In the genomic region with DNA sequence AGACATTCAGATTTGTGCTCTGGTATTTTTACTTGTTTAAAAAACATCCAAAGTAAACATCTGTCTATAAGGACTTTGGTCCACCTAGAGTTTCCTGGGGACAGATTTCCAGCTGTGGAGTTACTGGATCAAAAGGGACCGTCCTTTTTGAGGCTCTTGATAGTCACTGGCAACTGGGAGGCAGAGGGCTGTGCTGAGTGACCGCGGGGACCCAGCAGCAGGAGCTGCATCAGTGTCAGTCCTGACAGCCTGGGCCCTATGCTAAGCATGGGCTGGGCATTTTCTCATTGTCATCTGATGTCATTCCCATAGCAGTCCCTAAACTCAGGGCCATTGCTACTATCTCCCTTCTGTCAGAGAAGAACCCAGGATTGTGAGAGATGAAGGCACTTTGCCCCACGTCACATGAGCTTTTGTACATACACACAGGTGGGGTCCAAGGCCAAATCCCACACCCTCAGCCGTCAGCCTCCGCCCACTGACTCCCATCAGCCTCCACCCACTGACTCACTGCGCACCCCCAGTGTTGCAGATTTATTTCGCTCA, we compare ENCODE assay signal across 21 cellular contexts.
DNase-seq lines count a peak whose midpoint lies in the region; ATAC-seq and TF ChIP-seq lines count a peak whose summit lies in the region.
"Had no signal": no experiment of that assay in that cellular context is flagged by ENCODE, and none has a peak within 500 bp of the region (broad histone marks: within the 10 kb centered on the region; RNA-seq: fewer than 3 reads in every experiment).

No MANE protein-coding gene starts in this region.

- H3K36me3 ChIP-seq in HEK293 (ENCODE audit: control insufficient read depth in 2 of 2, insufficient read depth in 1 of 2, low read length in 2 of 2) (no peaks in the 10 kb centered on the region), RWPE2 (ENCODE audit: low read depth) (peaks cover 17% of the 10 kb centered on the region), osteoblast (ENCODE audit: insufficient read depth, low read length) (no peaks in the 10 kb centered on the region), sigmoid colon (no peaks in the 10 kb centered on the region), mucosa of descending colon (ENCODE audit: low read depth) (no peaks in the 10 kb centered on the region)
- H3K36me3 ChIP-seq: BE2C; BLaER1 treated with 17β-estradiol and CSF1 and Interleukin-3, amounts not matched to agents 10 nM and 100 nM had no signal

- TF ChIP-seq CTCF in HEK293 (tag by site-specific recombination; IDR thresholded peaks at IDR 0.05) (no peak), RWPE2 (IDR thresholded peaks at IDR 0.05; ENCODE audit: poor library complexity, severe bottlenecking) (no peak), osteoblast (IDR thresholded peaks at IDR 0.05; ENCODE audit: extremely low read depth, low read depth, low read length) (no peak), sigmoid colon (IDR thresholded peaks at IDR 0.05) (no peak), mucosa of descending colon (IDR thresholded peaks at IDR 0.05) (no peak)

- no peaks in the 10 kb centered on the region for H4K20me1 ChIP-seq in osteoblast (ENCODE audit: insufficient read depth, low read length)
- H4K20me1 ChIP-seq: BLaER1 treated with 17β-estradiol and CSF1 and Interleukin-3, amounts not matched to agents 10 nM and 100 nM had no signal

- H3K79me2 ChIP-seq in osteoblast (ENCODE audit: insufficient read depth, low read length), result no peaks in the 10 kb centered on the region

- peak; percentile 65 for DNase-seq in RWPE2 (ENCODE audit: low spot score)
- DNase-seq in osteoblast (ENCODE audit: insufficient read length, low spot score, missing footprints), result peak; percentile 82
- DNase-seq in sigmoid colon, result peak; percentile 37
- DNase-seq in NOMO-1 treated with dmso at 0.1 percent for 144 hours (lab: John Stamatoyannopoulos, UW; ENCODE audit: unreplicated experiment), result no peak
- DNase-seq in medulla oblongata (ENCODE audit: extremely low spot score), result no peak
- no peak for DNase-seq in mucosa of descending colon
- DNase-seq: 8988T; ACHN; AML-193; BE2C; CD8-positive, alpha-beta memory T cell; DMS 273 treated with DMSO at 0.1 percent for 48 hours; DMS79; GF-D8; GM23248; H7; HCEC 1CT had no signal

- no peak for TF ChIP-seq POLR2A in sigmoid colon (IDR thresholded peaks at IDR 0.05)
- no peak for TF ChIP-seq POLR2A in GM18505 (IDR thresholded peaks at IDR 0.05; ENCODE audit: borderline replicate concordance, extremely low read depth, insufficient read depth, insufficient read length)

- H3K4me1 ChIP-seq in HEK293 (ENCODE audit: control insufficient read depth, insufficient read depth, low read length) (no peaks in the 10 kb centered on the region), RWPE2 (ENCODE audit: insufficient read depth, poor library complexity, severe bottlenecking) (no peaks in the 10 kb centered on the region), osteoblast (ENCODE audit: insufficient read depth, low read length) (no peaks in the 10 kb centered on the region), sigmoid colon (no peaks in the 10 kb centered on the region), mucosa of descending colon (ENCODE audit: low read depth) (no peaks in the 10 kb centered on the region)
- H3K4me1 ChIP-seq: A549, BE2C had no signal

- intact Hi-C loops in sigmoid colon (cut with DNase I) (no loop called here), mucosa of descending colon (cut with DNase I, micrococcal nuclease) (no loop called here)

- CTCF ChIA-PET in HEK293 (lab: Yijun Ruan, JAX), result interaction anchor here (0.6 to 0.7 kb wide), 2 partner anchors 102 to 1543 kb away, joined by 4 read pairs; no protein-coding TSS in a partner anchor

- TF ChIP-seq EP300 in sigmoid colon (IDR thresholded peaks at IDR 0.05), result no peak

- 0 out of 3 replicates have a peak, but pooled peaks have one; percentile 7 for ATAC-seq in RWPE2 (ENCODE audit: low read depth)
- no peak for ATAC-seq in GM18505 (IDR thresholded peaks at IDR 0.05; ENCODE audit: unreplicated experiment)
- no peak for ATAC-seq in mucosa of descending colon

- H3K27me3 ChIP-seq in RWPE2 (ENCODE audit: insufficient read depth, poor library complexity, severe bottlenecking), result no peaks in the 10 kb centered on the region
- no peaks in the 10 kb centered on the region for H3K27me3 ChIP-seq in osteoblast (ENCODE audit: insufficient read depth, low read length)
- H3K27me3 ChIP-seq in sigmoid colon, result peaks cover 0 to 9% (median 0%) of the 10 kb centered on the region in 3 donors
- H3K27me3 ChIP-seq: BE2C; BLaER1 treated with 17β-estradiol and CSF1 and Interleukin-3, amounts not matched to agents 10 nM and 100 nM had no signal

- H3K4me2 ChIP-seq in osteoblast (ENCODE audit: insufficient read depth, low read length), result no peak overlapping the region
- H3K4me2 ChIP-seq: A549 had no signal

- no peak overlapping the region for H3K27ac ChIP-seq in HEK293 (ENCODE audit: extremely low read depth, low read depth, low read length)
- H3K27ac ChIP-seq in RWPE2 (ENCODE audit: poor library complexity, severe bottlenecking), result no peak overlapping the region
- H3K27ac ChIP-seq in osteoblast (ENCODE audit: low read depth, low read length), result no peak overlapping the region
- H3K27ac ChIP-seq in sigmoid colon, result no peak overlapping the region
- H3K27ac ChIP-seq: A549; BLaER1 treated with 17β-estradiol and CSF1 and Interleukin-3, amounts not matched to agents 10 nM and 100 nM; GM23248 had no signal

- no peak overlapping the region for H2AFZ ChIP-seq in osteoblast (ENCODE audit: low read length)
- H2AFZ ChIP-seq: GM23248 had no signal

- H3K4me3 ChIP-seq in HEK293 (ENCODE audit: low read depth, low read length) (no peak overlapping the region), RWPE2 (ENCODE audit: severe bottlenecking) (no peak overlapping the region), osteoblast (ENCODE audit: insufficient read depth, low read length) (no peak overlapping the region), sigmoid colon (no peak overlapping the region), mucosa of descending colon (no peak overlapping the region)
- H3K4me3 ChIP-seq: A549; BLaER1 treated with 17β-estradiol and CSF1 and Interleukin-3, amounts not matched to agents 10 nM and 100 nM; GM23248 had no signal

- POLR2A ChIA-PET in HEK293 (lab: Yijun Ruan, JAX), result no interaction called here

- H3K9me3 ChIP-seq in HEK293 (ENCODE audit: control insufficient read depth, insufficient read depth, low read depth, low read length) (no peaks in the 10 kb centered on the region), RWPE2 (ENCODE audit: severe bottlenecking) (no peaks in the 10 kb centered on the region), osteoblast (ENCODE audit: low read depth, low read length) (no peaks in the 10 kb centered on the region), sigmoid colon (no peaks in the 10 kb centered on the region), mucosa of descending colon (no peaks in the 10 kb centered on the region)
- H3K9me3 ChIP-seq: A549; BE2C; BLaER1 treated with 17β-estradiol and CSF1 and Interleukin-3, amounts not matched to agents 10 nM and 100 nM had no signal

- WGBS in sigmoid colon, 2 donors, result 54 to 82% methylated on average over 8 of the region's 8 CpGs

TF ChIP-seq in HEK293, 187 proteins besides CTCF, POLR2A, EP300 and RAD21 (continues in another document):
- TF ChIP-seq ZNF248 (tag by site-specific recombination; IDR thresholded peaks at IDR 0.05) (no peak), INSM2 (tag by site-specific recombination; IDR thresholded peaks at IDR 0.05) (no peak), ZNF184 (tag by site-specific recombination; IDR thresholded peaks at IDR 0.05) (no peak), KLF1 (tag by site-specific recombination; IDR thresholded peaks at IDR 0.05) (peak; percentile 92), EGR2 (tag by site-specific recombination; IDR thresholded peaks at IDR 0.05; ENCODE audit: low read depth) (peak; percentile 79), ZFHX2 (tag by site-specific recombination; conservative IDR thresholded peaks at IDR 0.05) (peak; percentile 73), SP7 (tag by site-specific recombination; IDR thresholded peaks at IDR 0.05) (no peak), ZNF626 (tag by site-specific recombination; IDR thresholded peaks at IDR 0.05) (no peak), ZNF549 (tag by site-specific recombination; IDR thresholded peaks at IDR 0.05) (no peak), ZNF521 (tag by site-specific recombination; IDR thresholded peaks at IDR 0.05) (no peak), ZNF416 (tag by site-specific recombination; IDR thresholded peaks at IDR 0.05) (no peak), ZXDB (tag by site-specific recombination; IDR thresholded peaks at IDR 0.05) (no peak), ZNF214 (tag by site-specific recombination; IDR thresholded peaks at IDR 0.05; ENCODE audit: borderline replicate concordance) (peak; percentile 83; the same call in 1 of the 2 replicates), FEZF1 (tag by site-specific recombination; IDR thresholded peaks at IDR 0.05) (no peak), ZNF146 (tag by site-specific recombination; IDR thresholded peaks at IDR 0.05) (no peak), ZNF26 (tag by site-specific recombination; IDR thresholded peaks at IDR 0.05) (no peak), ZNF473 (tag by site-specific recombination; IDR thresholded peaks at IDR 0.05) (no peak), ZNF223 (tag by site-specific recombination; IDR thresholded peaks at IDR 0.05) (no peak)

Comparison
In these comparisons a context has a peak if more than half of its experiments do, and no peak if none do; other contexts are left out.
1. DNase-seq: peak in RWPE2 (single experiment), osteoblast (single experiment) and sigmoid colon (single experiment); none in NOMO-1 treated with dmso at 0.1 percent for 144 hours (single experiment), medulla oblongata (single experiment) and mucosa of descending colon (0 of 3).